ENCODE assay signal across 8 cellular contexts in genomic region chr6:3990692-3991491, GRCh38.
DNase-seq lines count a peak whose midpoint lies in the region; ATAC-seq and TF ChIP-seq lines count a peak whose summit lies in the region.

No MANE protein-coding gene starts in this region.

- no peaks in the 10 kb centered on the region for H3K36me3 ChIP-seq in mucosa of rectum (ENCODE audit: control insufficient read depth in 2 of 2, insufficient read depth in 2 of 2, low read length in 2 of 2)

- DNase-seq in NCI-H2107 treated with DMSO at 0.1 percent for 48 hours (lab: John Stamatoyannopoulos, UW; ENCODE audit: unreplicated experiment) = peak; percentile 21
- DNase-seq in NCI-H2107 (lab: John Stamatoyannopoulos, UW) = no peak
- peak; percentile 35 to 52 for DNase-seq in NOMO-1 (lab: John Stamatoyannopoulos, UW; ENCODE audit: unreplicated experiment in 2 of 2)
- peak; percentile 50 for DNase-seq in activated CD8-positive, alpha-beta memory T cell treated with anti-CD3 and anti-CD28 coated beads, Interleukin-2, amount 50 U/mL, for 24 hours (ENCODE audit: extremely low read depth)
- DNase-seq in epithelial cell of esophagus (ENCODE audit: low read depth) = peak; percentile 82
- peak; percentile 43 to 53 for DNase-seq in stimulated activated CD8-positive, alpha-beta memory T cell treated with anti-CD3 and anti-CD28 coated beads, Interleukin-2, amount 100 ng/mL, for 1 hour (ENCODE audit: low read depth in 2 of 2)

- peak; percentile 54 for ATAC-seq in HG03469 (IDR thresholded peaks at IDR 0.05; ENCODE audit: unreplicated experiment)

- H3K27ac ChIP-seq in mucosa of rectum (ENCODE audit: low read depth in 2 of 2, low read length in 2 of 2) = peak overlapping the region; percentile 1 to 49

- H3K4me3 ChIP-seq in epithelial cell of esophagus (ENCODE audit: low read length) = peak overlapping the region; percentile 38
- H3K4me3 ChIP-seq in mucosa of rectum (ENCODE audit: low read length in 2 of 2) = peak overlapping the region; percentile 61 to 67

- peak; percentile 97 for TF ChIP-seq CTCF in epithelial cell of esophagus (IDR thresholded peaks at IDR 0.05; ENCODE audit: insufficient read depth, low read depth, low read length, missing control alignments)

- peaks cover 0 to 9% of the 10 kb centered on the region in 2 donors for H3K4me1 ChIP-seq in mucosa of rectum (ENCODE audit: control insufficient read depth in 2 of 2, insufficient read depth in 2 of 2, low read length in 2 of 2)

- H3K27me3 ChIP-seq in mucosa of rectum (ENCODE audit: control insufficient read depth in 2 of 2, insufficient read depth in 2 of 2, low read length in 2 of 2) = no peaks in the 10 kb centered on the region

- no peaks in the 10 kb centered on the region for H3K9me3 ChIP-seq in mucosa of rectum (ENCODE audit: control insufficient read depth in 2 of 2, low read length in 2 of 2)

- peak overlapping the region; percentile 15 to 62 for H3K9ac ChIP-seq in mucosa of rectum (ENCODE audit: low read depth in 1 of 2, low read length in 2 of 2)
